In genomic region chr10:74081192-74081803, GRCh38 we compare ENCODE assay signal across 8 cellular contexts.
A peak's percentile ranks its signal among the peaks of the same experiment; 100 is the strongest.
DNase-seq lines count a peak whose midpoint lies in the region; ATAC-seq and TF ChIP-seq lines count a peak whose summit lies in the region.

No MANE protein-coding gene starts in this region.

- H3K4me3 ChIP-seq in Caco-2 (ENCODE audit: low read depth, low read length) (no peak overlapping the region), Panc1 (ENCODE audit: low read depth in 2 of 2, low read length in 2 of 2) (no peak overlapping the region), adrenal gland (no peak overlapping the region), smooth muscle cell (no peak overlapping the region)

- H3K9me3 ChIP-seq in Caco-2 (no peaks in the 10 kb centered on the region), Panc1 (ENCODE audit: control insufficient read depth, insufficient read depth, low read depth, low read length) (no peaks in the 10 kb centered on the region), adrenal gland (replicated peaks in 1 of 3) (no peaks in the 10 kb centered on the region), smooth muscle cell (replicated peaks; ENCODE audit: low read depth) (no peaks in the 10 kb centered on the region)

- peaks cover 6% of the 10 kb centered on the region for H3K4me1 Mint-ChIP-seq in Caco-2 (ENCODE audit: low read depth, unreplicated experiment)
- H3K4me1 Mint-ChIP-seq in HFFc6 (ENCODE audit: low read depth) = peaks cover 64% of the 10 kb centered on the region

- H3K4me2 ChIP-seq in smooth muscle cell = no peak overlapping the region

- intact Hi-C loops in Caco-2 (cut with micrococcal nuclease; ENCODE audit: unreplicated experiment) = loop anchor here (1.0 to 5.0 kb wide), 2 partner anchors 84 to 195 kb away; partner anchors contain the start of gene VCL
- intact Hi-C loops in Panc1 (cut with micrococcal nuclease; ENCODE audit: unreplicated experiment) = loop anchor here (2.0 kb wide), 1 partner anchor 194 kb away; no protein-coding TSS in a partner anchor
- intact Hi-C loops in adrenal gland (cut with DNase I) = loop anchor here (5.0 to 10.0 kb wide), 2 partner anchors 194 to 196 kb away; no protein-coding TSS in a partner anchor

- peaks cover 43% of the 10 kb centered on the region for H3K79me2 ChIP-seq in smooth muscle cell (ENCODE audit: low read depth)

- H3K27me3 ChIP-seq in Caco-2 (replicated peaks; ENCODE audit: control insufficient read depth, insufficient read depth, low read length) = no peaks in the 10 kb centered on the region
- H3K27me3 ChIP-seq in Panc1 (ENCODE audit: control insufficient read depth, insufficient read depth, low read length) = no peaks in the 10 kb centered on the region
- H3K27me3 ChIP-seq in adrenal gland = no peaks in the 10 kb centered on the region
- no peaks in the 10 kb centered on the region for H3K27me3 ChIP-seq in smooth muscle cell (ENCODE audit: low read depth)

- 43 to 50% (median 48%) methylated on average over 4 of the region's 4 CpGs for WGBS in adrenal gland, 4 donors
- 57% methylated on average over 4 of the region's 4 CpGs for WGBS in smooth muscle cell (ENCODE audit: low lambda C conversion rate)

- CTCF ChIA-PET in Caco-2 (lab: Charles Lee) = interaction anchor here (0.5 to 1.3 kb wide), 13 partner anchors 10 to 202 kb away, joined by 3 to 14 read pairs (median 3); partner anchors contain the start of gene VCL
- CTCF ChIA-PET in Panc1 (lab: Charles Lee) = interaction anchor here (0.5 to 2.4 kb wide), 5 partner anchors 47 to 195 kb away, joined by 3 to 13 read pairs (median 3); no protein-coding TSS in a partner anchor

- no peak overlapping the region for H2AFZ ChIP-seq in smooth muscle cell (ENCODE audit: low read depth)

- H3K4me3 Mint-ChIP-seq in Caco-2 (ENCODE audit: unreplicated experiment) = no peak overlapping the region
- H3K4me3 Mint-ChIP-seq in HFFc6 = peak overlapping the region; percentile 26

- H4K20me1 ChIP-seq in smooth muscle cell (ENCODE audit: low read depth) = peaks cover 100% of the 10 kb centered on the region

- POLR2A ChIA-PET in Caco-2 (lab: Charles Lee) (no interaction called here), Panc1 (lab: Charles Lee) (interaction anchor here (0.6 kb wide), 1 partner anchor 181 kb away, joined by 9 read pairs; no protein-coding TSS in a partner anchor)

- H3K27ac Mint-ChIP-seq in Caco-2 (ENCODE audit: unreplicated experiment) = no peak overlapping the region
- H3K27ac Mint-ChIP-seq in HFFc6 = peak overlapping the region; percentile 57

- peaks cover 39% of the 10 kb centered on the region for H3F3A ChIP-seq in smooth muscle cell (ENCODE audit: low read depth)

- H3K27me3 Mint-ChIP-seq in Caco-2 (ENCODE audit: insufficient read depth, unreplicated experiment) (no peaks in the 10 kb centered on the region), HFFc6 (ENCODE audit: insufficient read depth) (no peaks in the 10 kb centered on the region)

- TF ChIP-seq CTCF in Caco-2 (IDR thresholded peaks at IDR 0.05; ENCODE audit: insufficient read depth in 1 of 2, low read depth in 1 of 2, low read length in 1 of 2, severe bottlenecking in 1 of 2, unreplicated experiment in 1 of 2) = peak; percentile 76 to 77
- peak; percentile 85 for TF ChIP-seq CTCF in HFFc6 (IDR thresholded peaks at IDR 0.05)
- peak; percentile 90 for TF ChIP-seq CTCF in Panc1 (IDR thresholded peaks at IDR 0.05)
- TF ChIP-seq CTCF in adrenal gland (IDR thresholded peaks at IDR 0.05) = peak; percentile 33 to 74 (median 66)
- peak; percentile 54 for TF ChIP-seq CTCF in smooth muscle cell (IDR thresholded peaks at IDR 0.05; ENCODE audit: borderline replicate concordance, insufficient read depth, poor library complexity, severe bottlenecking)

- ATAC-seq in Panc1 = peak; percentile 49
- ATAC-seq in GM21390 (IDR thresholded peaks at IDR 0.05; ENCODE audit: unreplicated experiment) = no peak
- ATAC-seq in HG02840 (IDR thresholded peaks at IDR 0.05; ENCODE audit: low FRiP score, unreplicated experiment) = no peak

- H3K9me3 Mint-ChIP-seq in Caco-2 (ENCODE audit: unreplicated experiment) (no peaks in the 10 kb centered on the region), HFFc6 (no peaks in the 10 kb centered on the region)

- in situ Hi-C loops in Panc1 (cut with HindIII; ENCODE audit: low pct_unique_long_range_greater_than_20kb, low sequenced_read_pairs) = no loop called here

- H3K4me1 ChIP-seq in Caco-2 = peaks cover 19% of the 10 kb centered on the region
- peaks cover 42% of the 10 kb centered on the region for H3K4me1 ChIP-seq in Panc1 (ENCODE audit: control insufficient read depth, insufficient read depth, low read length)
- no peaks in the 10 kb centered on the region for H3K4me1 ChIP-seq in adrenal gland (replicated peaks in 1 of 2)
- H3K4me1 ChIP-seq in smooth muscle cell (ENCODE audit: low read depth) = peaks cover 38% of the 10 kb centered on the region

- H3K36me3 ChIP-seq in Caco-2 (ENCODE audit: control insufficient read depth, insufficient read depth, low read length) (no peaks in the 10 kb centered on the region), Panc1 (ENCODE audit: control insufficient read depth, insufficient read depth, low read length) (peaks cover 51% of the 10 kb centered on the region), adrenal gland (replicated peaks in 1 of 2) (peaks cover 0 to 18% of the 10 kb centered on the region in 2 donors), smooth muscle cell (ENCODE audit: low read depth) (peaks cover 5% of the 10 kb centered on the region)

- no TSS peak for BruUV-seq in Caco-2 (replicated peaks; lab: Mats Ljungman, UMichigan)
- no TSS peak for BruUV-seq in Panc1 (replicated peaks; lab: Mats Ljungman, UMichigan)

- DNase-seq in Caco-2 (peak; percentile 53 to 58), HFFc6 (peak; percentile 45), Panc1 (ENCODE audit: low read depth, low spot score) (peak; percentile 57), adrenal gland (peak; percentile 24 to 68 (median 36)), hepatic stellate cell (ENCODE audit: low spot score) (peak; percentile 47), smooth muscle cell (lab: John Stamatoyannopoulos, UW; ENCODE audit: unreplicated experiment) (no peak)

- no peak overlapping the region for H3K9ac ChIP-seq in smooth muscle cell (ENCODE audit: low read depth)

- no peak overlapping the region for H3K27ac ChIP-seq in Panc1 (ENCODE audit: low read length)
- no peak overlapping the region for H3K27ac ChIP-seq in adrenal gland
- H3K27ac ChIP-seq in smooth muscle cell (ENCODE audit: low read depth) = peak overlapping the region; percentile 79

- no peak for TF ChIP-seq POLR2A in adrenal gland (IDR thresholded peaks at IDR 0.05)

- H3K36me3 Mint-ChIP-seq in Caco-2 (ENCODE audit: insufficient read depth, unreplicated experiment) (peaks cover 33% of the 10 kb centered on the region), HFFc6 (ENCODE audit: low read depth) (peaks cover 45% of the 10 kb centered on the region)
